In genomic region chr5:176217188-176217727, GRCh38 we compare ENCODE assay signal across 7 cellular contexts. TPM values are rescaled to one million over a fixed set of nuclear protein-coding genes. Genes with fewer than 3 reads are reported as not detected.
DNase-seq lines count a peak whose midpoint lies in the region; ATAC-seq, FAIRE-seq and TF ChIP-seq lines count a peak whose summit lies in the region.
"Not testable (repeated sequence)": the region's sequence is repeated elsewhere in the genome, so short reads cannot be mapped to it uniquely, and the experiment has no call there.

No MANE protein-coding gene starts in this region.

- H3K9ac ChIP-seq in HepG2 (ENCODE audit: insufficient read depth, low read depth, low read length), result not testable (repeated sequence)

- not testable (repeated sequence) for H3K27me3 ChIP-seq in CD8-positive, alpha-beta memory T cell (ENCODE audit: insufficient read depth, low read length, poor library complexity, severe bottlenecking); GM23338 (ENCODE audit: insufficient read depth); Panc1 (ENCODE audit: control insufficient read depth, insufficient read depth, low read length); bronchial epithelial cell (ENCODE audit: control insufficient read depth, insufficient read depth, low read length); HepG2 (ENCODE audit: control insufficient read depth in 1 of 2, insufficient read depth in 2 of 2, low read length in 2 of 2); upper lobe of left lung

- not testable (repeated sequence) for TF ChIP-seq CTCF in GM23338 (conservative IDR thresholded peaks at IDR 0.05; ENCODE audit: low read depth in 2 of 2); Panc1 (IDR thresholded peaks at IDR 0.05); bronchial epithelial cell (IDR thresholded peaks at IDR 0.05; ENCODE audit: insufficient read depth, low read length, severe bottlenecking); HepG2 (CRISPR knock-in tag; IDR thresholded peaks at IDR 0.05); nephron (IDR thresholded peaks at IDR 0.05; ENCODE audit: unreplicated experiment in 3 of 3); upper lobe of left lung (IDR thresholded peaks at IDR 0.05)

- not testable (repeated sequence) for TF ChIP-seq RAD21 in HepG2 (CRISPR knock-in tag; IDR thresholded peaks at IDR 0.05)

- H3K27me3 Mint-ChIP-seq in CD8-positive, alpha-beta memory T cell, result peaks cover 7 to 22% of the 10 kb centered on the region in 2 donors
- not testable (repeated sequence) for H3K27me3 Mint-ChIP-seq in GM23338 (ENCODE audit: insufficient read depth, low read depth, poor library complexity); nephron (ENCODE audit: low read depth)

- H3K4me1 ChIP-seq in CD8-positive, alpha-beta memory T cell (ENCODE audit: insufficient read depth, low read length); GM23338 (ENCODE audit: insufficient read depth); Panc1 (ENCODE audit: control insufficient read depth, insufficient read depth, low read length); upper lobe of left lung: not testable (repeated sequence)
- H3K4me1 ChIP-seq in HepG2 (ENCODE audit: insufficient read depth, low read length), result peaks cover 12% of the 10 kb centered on the region

- BruUV-seq in Panc1 (replicated peaks; lab: Mats Ljungman, UMichigan); HepG2 (replicated peaks; lab: Mats Ljungman, UMichigan): not testable (repeated sequence)

- not testable (repeated sequence) for H3K36me3 ChIP-seq in CD8-positive, alpha-beta memory T cell (ENCODE audit: insufficient read depth, low read length); GM23338 (ENCODE audit: insufficient read depth); Panc1 (ENCODE audit: control insufficient read depth, insufficient read depth, low read length); bronchial epithelial cell (ENCODE audit: control insufficient read depth, insufficient read depth, low read length); HepG2 (replicated peaks in 1 of 2; ENCODE audit: control insufficient read depth in 1 of 2, insufficient read depth in 2 of 2, low read length in 2 of 2); upper lobe of left lung

- intact Hi-C loops in Panc1 (cut with micrococcal nuclease; ENCODE audit: unreplicated experiment); HepG2 (cut with micrococcal nuclease; ENCODE audit: unreplicated experiment): not testable (repeated sequence)

- not testable (repeated sequence) for DNase-seq in CD8-positive, alpha-beta memory T cell; Panc1 (ENCODE audit: low read depth, low spot score); bronchial epithelial cell (ENCODE audit: low read depth); HepG2 (ENCODE audit: low spot score); upper lobe of left lung
- DNase-seq in GM23338 (ENCODE audit: low spot score), result peak; percentile 12

- FAIRE-seq in bronchial epithelial cell (lab: Jason Lieb, UNC) (peak; percentile 66), HepG2 (lab: Jason Lieb, UNC) (peak; percentile 66)

- not testable (repeated sequence) for TF ChIP-seq POLR2A in HepG2 (IDR thresholded peaks at IDR 0.05; ENCODE audit: insufficient read depth in 1 of 2, low read depth in 2 of 2, low read length in 2 of 2); upper lobe of left lung (IDR thresholded peaks at IDR 0.05)

- peak overlapping the region in 1 of 8 donors; percentile 6 for H3K27ac Mint-ChIP-seq in CD8-positive, alpha-beta memory T cell
- not testable (repeated sequence) for H3K27ac Mint-ChIP-seq in GM23338
- peak overlapping the region; percentile 84 to 95 (median 92) for H3K27ac Mint-ChIP-seq in nephron

- H3K27ac ChIP-seq in CD8-positive, alpha-beta memory T cell (ENCODE audit: low read depth, low read length), result peak overlapping the region; percentile 27
- H3K27ac ChIP-seq in GM23338 (ENCODE audit: low read depth); Panc1 (ENCODE audit: low read length); HepG2 (ENCODE audit: extremely low read length, insufficient read depth, low read length); upper lobe of left lung: not testable (repeated sequence)

- in situ Hi-C loops in Panc1 (cut with HindIII; ENCODE audit: low pct_unique_long_range_greater_than_20kb, low sequenced_read_pairs); HepG2 (cut with HindIII; ENCODE audit: extremely low pct_ligation_motif_present, low pct_unique_long_range_greater_than_20kb): not testable (repeated sequence)

- H3F3A ChIP-seq in GM23338 (replicated peaks; ENCODE audit: low read depth), result not testable (repeated sequence)

- not testable (repeated sequence) for H4K20me1 ChIP-seq in GM23338 (replicated peaks; ENCODE audit: insufficient read depth); HepG2 (ENCODE audit: insufficient read depth, low read length)

- H3K9me3 Mint-ChIP-seq in CD8-positive, alpha-beta memory T cell; nephron: not testable (repeated sequence)
- peaks cover 18% of the 10 kb centered on the region; the same call in 2 of the 3 replicates for H3K9me3 Mint-ChIP-seq in GM23338

- H3K36me3 Mint-ChIP-seq in CD8-positive, alpha-beta memory T cell; GM23338 (ENCODE audit: low read depth); nephron (ENCODE audit: low read depth): not testable (repeated sequence)

- CTCF ChIA-PET in CD8-positive, alpha-beta memory T cell (lab: Charles Lee); Panc1 (lab: Charles Lee); HepG2 (lab: Yijun Ruan, JAX; ENCODE audit: low intra/inter-chr PET ratio, low total read pairs): not testable (repeated sequence)

- WGBS in HepG2 (ENCODE audit: low lambda C conversion rate), result 0% methylated on average over 2 of the region's 5 CpGs
- WGBS in upper lobe of left lung, 2 donors, result 72 to 80% methylated on average over 2 of the region's 5 CpGs

- not testable (repeated sequence) for H3K9me3 ChIP-seq in CD8-positive, alpha-beta memory T cell (ENCODE audit: low read length); Panc1 (ENCODE audit: control insufficient read depth, insufficient read depth, low read depth, low read length); HepG2 (ENCODE audit: low read length); upper lobe of left lung

- not testable (repeated sequence) for TF ChIP-seq EP300 in HepG2 (IDR thresholded peaks at IDR 0.05; ENCODE audit: low read depth in 2 of 2, low read length in 2 of 2); HepG2 (CRISPR knock-in tag; IDR thresholded peaks at IDR 0.05; ENCODE audit: borderline replicate concordance); upper lobe of left lung (IDR thresholded peaks at IDR 0.05)

- peak; percentile 100 for ATAC-seq in GM23338
- ATAC-seq in Panc1, result peak; percentile 60; the same call in 1 of the 2 replicates
- peak; percentile 72 for ATAC-seq in HepG2
- ATAC-seq in upper lobe of left lung (ENCODE audit: low FRiP score in 2 of 2), result peak; percentile 28 to 49

- not testable (repeated sequence) for H3K4me3 Mint-ChIP-seq in CD8-positive, alpha-beta memory T cell; GM23338
- H3K4me3 Mint-ChIP-seq in nephron, result peak overlapping the region; percentile 35 to 62 (median 38)

- not testable (repeated sequence) for H3K4me3 ChIP-seq in CD8-positive, alpha-beta memory T cell (ENCODE audit: low read length); GM23338; Panc1 (ENCODE audit: low read depth in 2 of 2, low read length in 2 of 2); bronchial epithelial cell (ENCODE audit: low read depth, low read length); HepG2 (replicated peaks in 1 of 3; ENCODE audit: insufficient read depth in 1 of 3, low read depth in 2 of 3, low read length in 3 of 3); upper lobe of left lung

- POLR2A ChIA-PET in CD8-positive, alpha-beta memory T cell (lab: Charles Lee); Panc1 (lab: Charles Lee); HepG2 (lab: Yijun Ruan, JAX): not testable (repeated sequence)

- not testable (repeated sequence) for H3K9me2 ChIP-seq in GM23338 (ENCODE audit: insufficient read depth)

- not testable (repeated sequence) for H2AFZ ChIP-seq in GM23338; HepG2 (ENCODE audit: low read length)

- not testable (repeated sequence) for H3K4me2 ChIP-seq in GM23338
- peak overlapping the region; percentile 75 for H3K4me2 ChIP-seq in HepG2 (ENCODE audit: low read depth, low read length)

- H3K4me1 Mint-ChIP-seq in CD8-positive, alpha-beta memory T cell; GM23338: not testable (repeated sequence)
- peaks cover 13% of the 10 kb centered on the region for H3K4me1 Mint-ChIP-seq in nephron

- not testable (repeated sequence) for H3K79me2 ChIP-seq in GM23338 (replicated peaks; ENCODE audit: insufficient read depth); HepG2 (ENCODE audit: insufficient read depth, low read length)

RNA-seq across cellular contexts. Expression of gene SIMC1, which starts 21.0 kb away (rescaled TPM):
- 10 to 100 TPM; 20.5 to 21.1 TPM for total RNA-seq in CD8-positive, alpha-beta memory T cell
- polyA plus RNA-seq in CD8-positive, alpha-beta memory T cell, result 12.0 TPM
- total RNA-seq in GM23338 (2014; rRNA removed; shearing (Covaris generic)), result 8.2 and 14.6 TPM in 2 replicates
- polyA plus RNA-seq in GM23338 (2016; fragmentation: Nextera tagmentation; extraction: Ambion mirVana) (8.6 and 9.4 TPM in 2 replicates), HepG2 (2011; rRNA removed) (5.3 and 5.4 TPM in 2 replicates)
- total RNA-seq in Panc1 (2021; ENCODE audit: unreplicated experiment) (19.2 TPM), bronchial epithelial cell (1.3 and 2.4 TPM in 2 replicates), HepG2 (2016; rRNA removed; fragmentation: Illumina TruSeq; extraction: Trizol) (6.8 and 7.7 TPM in 2 replicates), upper lobe of left lung (10 to 100 TPM; 13.6 to 43.0 (median 21.2) TPM)
- 12.5 TPM for polyA plus RNA-seq in Panc1 (2012; ENCODE audit: insufficient read length)
- total RNA-seq in HepG2 (2016; cell fraction: cytosol; rRNA removed; fragmentation: Illumina TruSeq; extraction: Trizol; ENCODE audit: low read depth), result 4.6 and 5.9 TPM in 2 replicates
- 6.7 and 7.6 TPM in 2 replicates for total RNA-seq in HepG2 (2016; cell fraction: insoluble cytoplasmic fraction; rRNA removed; fragmentation: Illumina TruSeq; extraction: Trizol)
- total RNA-seq in HepG2 (2016; cell fraction: membrane; rRNA removed; fragmentation: Illumina TruSeq; extraction: Trizol), result 9.4 and 10.6 TPM in 2 replicates
- 7.5 and 9.0 TPM in 2 replicates for total RNA-seq in HepG2 (2016; cell fraction: nucleus; rRNA removed; fragmentation: Illumina TruSeq; extraction: Trizol)
- 3.8 and 5.1 TPM in 2 replicates for polyA plus RNA-seq in HepG2 (2011; cell fraction: cytosol; rRNA removed)
- polyA plus RNA-seq in HepG2 (2011; cell fraction: nucleus; rRNA removed), result 9.7 and 10.1 TPM in 2 replicates
- polyA plus RNA-seq in HepG2 (2012), result 9.2 and 9.7 TPM in 2 replicates
- polyA plus RNA-seq in HepG2 (2016; cell fraction: cytosol; fragmentation: Illumina TruSeq; extraction: Trizol; ENCODE audit: low read depth), result 3.7 and 3.8 TPM in 2 replicates
- polyA plus RNA-seq in HepG2 (2016; cell fraction: insoluble cytoplasmic fraction; fragmentation: Illumina TruSeq; extraction: Trizol; ENCODE audit: low read depth), result 12.1 and 14.7 TPM in 2 replicates
- polyA plus RNA-seq in HepG2 (2016; cell fraction: membrane; fragmentation: Illumina TruSeq; extraction: Trizol; ENCODE audit: low read depth), result 8.2 and 10.3 TPM in 2 replicates
- 12.7 and 15.4 TPM in 2 replicates for polyA plus RNA-seq in HepG2 (2016; cell fraction: nucleus; fragmentation: Illumina TruSeq; extraction: Trizol; ENCODE audit: insufficient read depth, low read depth)
- 6.7 and 8.7 TPM in 2 replicates for polyA minus RNA-seq in HepG2 (2011; rRNA and poly(A)+ RNA removed; ENCODE audit: low replicate concordance)
- polyA minus RNA-seq in HepG2 (2011; cell fraction: cytosol; rRNA and poly(A)+ RNA removed), result 5.5 and 7.4 TPM in 2 replicates
- polyA minus RNA-seq in HepG2 (2011; cell fraction: nucleus; rRNA and poly(A)+ RNA removed), result 12.1 and 14.9 TPM in 2 replicates

Comparison
In these comparisons a context has a peak if more than half of its experiments do, and no peak if none do; other contexts are left out.
1. ATAC-seq: peak in every context shown above with its lines; median percentile 100 in GM23338; 72 in HepG2; 60 in Panc1; 38 in upper lobe of left lung.